ENCODE assay signal across 25 cellular contexts in the genomic region with DNA sequence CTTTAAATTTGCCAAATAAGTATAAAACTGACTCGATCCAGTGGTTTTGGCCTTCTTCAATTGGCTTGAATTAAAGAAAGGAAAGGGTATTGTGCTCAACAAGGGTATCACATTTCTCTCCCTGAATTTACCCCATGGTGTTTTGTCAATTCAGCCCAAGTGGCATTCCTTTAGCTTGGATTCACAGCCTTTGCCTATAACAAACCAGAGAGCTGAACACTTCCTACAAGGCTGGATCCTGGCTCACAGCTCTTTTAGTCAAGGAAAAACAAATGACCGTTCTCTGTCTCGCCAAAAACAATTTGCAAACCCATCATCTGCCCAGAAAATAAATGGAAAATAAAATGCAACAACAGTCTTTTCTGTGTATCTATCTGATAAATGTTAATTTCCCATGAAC. TPM values are rescaled to one million over a fixed set of nuclear protein-coding genes. Genes with fewer than 3 reads are reported as not detected.
A peak's percentile ranks its signal among the peaks of the same experiment; 100 is the strongest.
DNase-seq lines count a peak whose midpoint lies in the region; ATAC-seq and TF ChIP-seq lines count a peak whose summit lies in the region.
"Had no signal": no experiment of that assay in that cellular context is flagged by ENCODE, and none has a peak within 500 bp of the region (broad histone marks: within the 10 kb centered on the region; RNA-seq: fewer than 3 reads in every experiment).

No MANE protein-coding gene starts in this region.

- no peaks in the 10 kb centered on the region for H3K36me3 ChIP-seq in esophagus squamous epithelium
- H3K36me3 ChIP-seq in neuronal stem cell (replicated peaks in 1 of 2; ENCODE audit: control insufficient read depth in 2 of 2, insufficient read depth in 2 of 2, low read length in 2 of 2), result no peaks in the 10 kb centered on the region
- H3K36me3 ChIP-seq in smooth muscle cell (ENCODE audit: low read depth), result no peaks in the 10 kb centered on the region
- H3K36me3 ChIP-seq: BLaER1 treated with 17β-estradiol and CSF1 and Interleukin-3, amounts not matched to agents 10 nM and 100 nM; vagina had no signal

- H2BK120ac ChIP-seq in neuronal stem cell (ENCODE audit: low read depth, low read length), result no peak overlapping the region

- no peak for TF ChIP-seq POLR2A in esophagus squamous epithelium (IDR thresholded peaks at IDR 0.05)

- no peaks in the 10 kb centered on the region for H3K27me3 ChIP-seq in esophagus squamous epithelium
- no peaks in the 10 kb centered on the region for H3K27me3 ChIP-seq in neuronal stem cell (ENCODE audit: control insufficient read depth in 3 of 3, insufficient read depth in 3 of 3, low read depth in 1 of 3, low read length in 3 of 3)
- H3K27me3 ChIP-seq in foreskin keratinocyte, result no peaks in the 10 kb centered on the region
- no peaks in the 10 kb centered on the region for H3K27me3 ChIP-seq in smooth muscle cell (ENCODE audit: low read depth)
- H3K27me3 ChIP-seq: BLaER1 treated with 17β-estradiol and CSF1 and Interleukin-3, amounts not matched to agents 10 nM and 100 nM; vagina had no signal

- H3K27ac ChIP-seq in esophagus squamous epithelium (peak overlapping the region in 3 of 4 donors; percentile 7 to 46 (median 24)), neuronal stem cell (replicated peaks; ENCODE audit: low read length) (no peak overlapping the region), foreskin keratinocyte (no peak overlapping the region), smooth muscle cell (ENCODE audit: low read depth) (no peak overlapping the region)
- H3K27ac ChIP-seq: BLaER1 treated with 17β-estradiol and CSF1 and Interleukin-3, amounts not matched to agents 10 nM and 100 nM; vagina had no signal

- H3K79me1 ChIP-seq in neuronal stem cell (ENCODE audit: low read depth, low read length), result no peaks in the 10 kb centered on the region

- no peak overlapping the region for H3K14ac ChIP-seq in neuronal stem cell (ENCODE audit: low read length)

- H3K4me1 ChIP-seq in esophagus squamous epithelium, result no peaks in the 10 kb centered on the region
- peaks cover 4 to 5% of the 10 kb centered on the region in 2 donors for H3K4me1 ChIP-seq in neuronal stem cell (ENCODE audit: control insufficient read depth in 2 of 2, insufficient read depth in 1 of 2, low read depth in 1 of 2, low read length in 2 of 2)
- peaks cover 7% of the 10 kb centered on the region for H3K4me1 ChIP-seq in foreskin keratinocyte
- no peaks in the 10 kb centered on the region for H3K4me1 ChIP-seq in smooth muscle cell (ENCODE audit: low read depth)

- H3K9ac ChIP-seq in neuronal stem cell (ENCODE audit: low read depth, low read length, poor library complexity) (no peak overlapping the region), smooth muscle cell (ENCODE audit: low read depth) (no peak overlapping the region)
- H3K9ac ChIP-seq: BLaER1 treated with 17β-estradiol and CSF1 and Interleukin-3, amounts not matched to agents 10 nM and 100 nM had no signal

- H3K23ac ChIP-seq in neuronal stem cell (ENCODE audit: low read depth, low read length, poor library complexity), result no peak overlapping the region

- H2BK15ac ChIP-seq in neuronal stem cell (ENCODE audit: low read length), result no peak overlapping the region

- H3K9me3 ChIP-seq in esophagus squamous epithelium (no peaks in the 10 kb centered on the region), neuronal stem cell (replicated peaks in 1 of 2; ENCODE audit: control insufficient read depth in 2 of 2, insufficient read depth in 1 of 2, low read depth in 1 of 2, low read length in 2 of 2) (no peaks in the 10 kb centered on the region), smooth muscle cell (replicated peaks; ENCODE audit: low read depth) (no peaks in the 10 kb centered on the region)
- H3K9me3 ChIP-seq: BLaER1 treated with 17β-estradiol and CSF1 and Interleukin-3, amounts not matched to agents 10 nM and 100 nM; vagina had no signal

- H3K79me2 ChIP-seq in smooth muscle cell (ENCODE audit: low read depth), result no peaks in the 10 kb centered on the region

- no peaks in the 10 kb centered on the region for H4K20me1 ChIP-seq in smooth muscle cell (ENCODE audit: low read depth)
- H4K20me1 ChIP-seq: BLaER1 treated with 17β-estradiol and CSF1 and Interleukin-3, amounts not matched to agents 10 nM and 100 nM had no signal

- intact Hi-C loops in esophagus squamous epithelium (cut with DNase I), result no loop called here

- H2BK5ac ChIP-seq in neuronal stem cell (ENCODE audit: low read length), result no peak overlapping the region

- 68 to 69% methylated on average over 3 of the region's 3 CpGs for WGBS in esophagus squamous epithelium, 2 donors
- no CpG with 5 or more reads among the region's 3 CpGs for WGBS in neuronal stem cell (ENCODE audit: extremely low coverage in 2 of 2, insufficient read length in 2 of 2, insufficient replicate concordance in 1 of 2), 2 donors
- WGBS in smooth muscle cell (ENCODE audit: low lambda C conversion rate), result 92% methylated on average over 3 of the region's 3 CpGs

- no peak overlapping the region for H4K8ac ChIP-seq in neuronal stem cell (ENCODE audit: low read depth, low read length)

- TF ChIP-seq CTCF in esophagus squamous epithelium (IDR thresholded peaks at IDR 0.05), result no peak
- TF ChIP-seq CTCF in foreskin keratinocyte (conservative IDR thresholded peaks at IDR 0.05), result no peak
- TF ChIP-seq CTCF in smooth muscle cell (IDR thresholded peaks at IDR 0.05; ENCODE audit: borderline replicate concordance, insufficient read depth, poor library complexity, severe bottlenecking), result no peak

- no peak overlapping the region for H3K18ac ChIP-seq in neuronal stem cell (ENCODE audit: low read length)

- no peak overlapping the region for H2BK12ac ChIP-seq in neuronal stem cell (ENCODE audit: low read length)

- H3K4me2 ChIP-seq in neuronal stem cell (ENCODE audit: insufficient read depth, low read length, poor library complexity, severe bottlenecking), result no peak overlapping the region
- H3K4me2 ChIP-seq in smooth muscle cell, result no peak overlapping the region
- H3K4me2 ChIP-seq: BLaER1 treated with 17β-estradiol and CSF1 and Interleukin-3, amounts not matched to agents 10 nM and 100 nM had no signal

- H3F3A ChIP-seq in smooth muscle cell (ENCODE audit: low read depth), result no peaks in the 10 kb centered on the region

- DNase-seq in EH (ENCODE audit: low read depth) (peak; percentile 39), NCI-H446 treated with DMSO at 0.1 percent for 48 hours (lab: John Stamatoyannopoulos, UW) (peak; percentile 31), esophagus squamous epithelium (lab: John Stamatoyannopoulos, UW) (no peak), neuronal stem cell (ENCODE audit: low spot score) (peak; percentile 20), foreskin keratinocyte (no peak), activated T-cell treated with anti-CD3 and anti-CD28 coated beads for 4 hours (no peak), SHP77 (lab: John Stamatoyannopoulos, UW) (no peak), smooth muscle cell (lab: John Stamatoyannopoulos, UW; ENCODE audit: unreplicated experiment) (no peak)
- DNase-seq: ACHN; activated gamma-delta T cell treated with Interleukin-2 at 50 U/mL for 16 hours; amniotic stem cell; Calu3; effector CD4-positive, alpha-beta T cell; glutamatergic neuron; HCEC 1CT; NCI-H1092; NCI-H2029 treated with DMSO at 0.1 percent for 48 hours; NCI-H524; occipital lobe; SHP77 treated with DMSO at 0.1 percent for 48 hours; T-helper 1 cell had no signal

- no peak for ATAC-seq in foreskin keratinocyte

- peak overlapping the region; percentile 18 for H2AFZ ChIP-seq in neuronal stem cell (ENCODE audit: low read length)
- no peak overlapping the region for H2AFZ ChIP-seq in smooth muscle cell (ENCODE audit: low read depth)

- H3K4me3 ChIP-seq in esophagus squamous epithelium (no peak overlapping the region), neuronal stem cell (ENCODE audit: low read length in 2 of 2) (no peak overlapping the region), smooth muscle cell (no peak overlapping the region)
- H3K4me3 ChIP-seq: BLaER1 treated with 17β-estradiol and CSF1 and Interleukin-3, amounts not matched to agents 10 nM and 100 nM; vagina had no signal

- H4K91ac ChIP-seq in neuronal stem cell (ENCODE audit: low read depth, low read length, poor library complexity), result no peak overlapping the region

- H3K4ac ChIP-seq in neuronal stem cell (ENCODE audit: low read length), result no peak overlapping the region

- H2AK5ac ChIP-seq in neuronal stem cell (ENCODE audit: low read depth, low read length), result no peak overlapping the region

RNA-seq across cellular contexts. Expression of gene ZNF366, which starts 5.7 kb away (rescaled TPM):
- 1 to 10 TPM in 2 of 4 donors, under 1 TPM in 2; 0.48 to 2.9 (median 1.4) TPM for total RNA-seq in esophagus squamous epithelium
- not detected for polyA plus RNA-seq in neuronal stem cell (2013, experiment 1 of 2)
- not detected for polyA plus RNA-seq in neuronal stem cell (2013, experiment 2 of 2)
- total RNA-seq in foreskin keratinocyte, result not detected in 2 replicates
- polyA plus RNA-seq in foreskin keratinocyte, result not detected in 2 replicates
- not detected in 2 replicates for total RNA-seq in smooth muscle cell
- not detected in 2 replicates for polyA plus RNA-seq in smooth muscle cell
- total RNA-seq: Calu3, Daoy, HT-29 had no signal

Comparison
In these comparisons a context has a peak if more than half of its experiments do, and no peak if none do; other contexts are left out.
1. DNase-seq: peak in EH (single experiment), NCI-H446 treated with DMSO at 0.1 percent for 48 hours (single experiment) and neuronal stem cell (single experiment); none in esophagus squamous epithelium (single experiment), foreskin keratinocyte (0 of 2), activated T-cell treated with anti-CD3 and anti-CD28 coated beads for 4 hours (single experiment), SHP77 (0 of 2) and smooth muscle cell (single experiment).
2. H3K27ac ChIP-seq: peak in esophagus squamous epithelium (3 of 4); none in neuronal stem cell (single experiment), foreskin keratinocyte (single experiment) and smooth muscle cell (single experiment).